Comparison of ENCODE assay signal across 11 cellular contexts in the genomic region with DNA sequence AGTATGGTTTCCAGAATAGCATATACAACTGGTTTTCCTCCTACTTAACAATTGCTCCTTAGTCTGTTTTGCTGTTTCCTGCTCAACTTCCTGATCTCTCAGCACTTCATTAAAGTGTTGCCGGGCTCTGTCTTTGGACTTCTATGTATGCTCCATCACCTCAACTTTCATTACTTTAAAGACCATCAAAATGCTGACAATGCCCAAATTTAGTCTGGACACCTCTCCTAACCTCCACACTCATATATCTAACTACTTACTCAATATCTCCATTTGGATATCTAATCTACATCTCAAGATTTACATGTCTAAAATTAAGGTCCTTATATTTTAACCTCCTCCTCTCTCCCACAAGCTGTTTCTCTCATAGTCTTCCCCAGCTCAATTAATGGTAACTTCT. TPM values are rescaled to one million over a fixed set of nuclear protein-coding genes. Genes with fewer than 3 reads are reported as not detected.
"Had no signal": no experiment of that assay in that cellular context is flagged by ENCODE, and none has a peak within 500 bp of the region (broad histone marks: within the 10 kb centered on the region; RNA-seq: fewer than 3 reads in every experiment).

No MANE protein-coding gene starts in this region.

- H2AFZ ChIP-seq: GM23248, GM23338 had no signal

- H3K9ac ChIP-seq: GM23248 had no signal

- H3K4me1 ChIP-seq: HAP-1 had no signal

- H3K9me3 ChIP-seq: HAP-1 had no signal

- H3K4me2 ChIP-seq: GM23338 had no signal

- H3K4me3 ChIP-seq: GM23248, GM23338, HAP-1 had no signal

- H3K36me3 ChIP-seq: HAP-1 had no signal

- H3K27ac ChIP-seq: GM23248 had no signal

- ATAC-seq: GM23338, HCT116 had no signal

- FAIRE-seq: H1, H54 had no signal

- DNase-seq: GM23248, GOT3, H7, H9, HCEC 1CT, HFFc6 had no signal

RNA-seq across cellular contexts. Expression of a gene that starts 54.4 kb away (rescaled TPM):
- total RNA-seq: GM23248, HFFc6 had no signal
- polyA plus RNA-seq: GM23248 had no signal
